16 cellular contexts compared by ENCODE assay signal in the genomic region with DNA sequence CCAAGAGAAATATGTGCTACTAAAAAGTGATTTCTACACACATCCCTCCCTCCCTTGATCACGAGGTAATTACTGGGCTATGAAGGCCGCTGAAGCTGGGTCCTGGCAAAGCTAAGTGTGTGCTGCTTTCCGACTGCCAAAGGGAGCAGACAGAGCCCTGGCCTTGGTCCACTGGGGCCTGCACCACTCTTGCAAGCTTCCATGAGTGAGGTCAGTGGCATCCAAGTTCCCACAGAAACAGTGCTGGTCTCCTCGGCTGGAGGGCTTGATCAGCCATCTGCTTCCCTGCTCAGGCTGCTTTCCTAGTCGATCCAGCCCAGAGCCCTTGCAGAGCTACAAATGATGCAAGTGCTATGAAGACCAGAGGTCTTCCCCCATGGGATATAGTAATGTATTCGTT.
A peak's percentile ranks its signal among the peaks of the same experiment; 100 is the strongest.
DNase-seq lines count a peak whose midpoint lies in the region; ATAC-seq and TF ChIP-seq lines count a peak whose summit lies in the region.
"Had no signal": no experiment of that assay in that cellular context is flagged by ENCODE, and none has a peak within 500 bp of the region (broad histone marks: within the 10 kb centered on the region; RNA-seq: fewer than 3 reads in every experiment).

No MANE protein-coding gene starts in this region.

- no peak overlapping the region for H3K4me3 Mint-ChIP-seq in activated CD4-positive, alpha-beta T cell treated with anti-CD3 and anti-CD28 coated beads for 36 hours
- H3K4me3 Mint-ChIP-seq: activated naive CD8-positive, alpha-beta T cell; CD4-positive, CD25-positive, alpha-beta regulatory T cell; stimulated activated effector memory CD8-positive, alpha-beta T cell treated with anti-CD3 and anti-CD28 coated beads, Interleukin-12 subunit alpha, Interleukin-12 subunit beta, amount 100 ng/mL, for 72 hours had no signal

- CTCF ChIA-PET in PC-3 (lab: Charles Lee) = no interaction called here
- CTCF ChIA-PET in activated CD4-positive, alpha-beta T cell treated with anti-CD3 and anti-CD28 coated beads for 36 hours (lab: Charles Lee) = interaction anchor here (0.7 kb wide), 1 partner anchor 427 kb away, joined by 4 read pairs; no protein-coding TSS in a partner anchor

- no peaks in the 10 kb centered on the region for H3K4me1 Mint-ChIP-seq in activated CD4-positive, alpha-beta T cell treated with anti-CD3 and anti-CD28 coated beads for 36 hours
- H3K4me1 Mint-ChIP-seq: stimulated activated effector memory CD8-positive, alpha-beta T cell treated with anti-CD3 and anti-CD28 coated beads, Interleukin-12 subunit alpha, Interleukin-12 subunit beta, amount 100 ng/mL, for 72 hours had no signal

- H3K9me3 Mint-ChIP-seq in activated CD4-positive, alpha-beta T cell treated with anti-CD3 and anti-CD28 coated beads for 36 hours (ENCODE audit: low read depth) = peaks cover 10% of the 10 kb centered on the region

- peaks cover 19% of the 10 kb centered on the region for H3K4me1 ChIP-seq in adipocyte (ENCODE audit: control insufficient read depth, insufficient read depth, low read length)
- peaks cover 25% of the 10 kb centered on the region for H3K4me1 ChIP-seq in muscle layer of colon (ENCODE audit: insufficient read depth, low read length)
- peaks cover 0 to 30% (median 23%) of the 10 kb centered on the region in 4 donors for H3K4me1 ChIP-seq in tibial artery
- peaks cover 10% of the 10 kb centered on the region for H3K4me1 ChIP-seq in PC-3 (ENCODE audit: insufficient read depth, low read length)
- H3K4me1 ChIP-seq: pancreas had no signal

- no peak overlapping the region for H3K4me2 ChIP-seq in PC-3 (ENCODE audit: low read length)

- H3K9me2 ChIP-seq in PC-3 (replicated peaks; ENCODE audit: low read length) = no peaks in the 10 kb centered on the region

- intact Hi-C loops in tibial artery (cut with DNase I; ENCODE audit: low total_unique reads) = loop anchor here (10.0 kb wide), 1 partner anchor 159 kb away; a partner anchor contains a TSS
- intact Hi-C loops in PC-3 (cut with micrococcal nuclease) = no loop called here
- intact Hi-C loops in activated CD4-positive, alpha-beta T cell treated with anti-CD3 and anti-CD28 coated beads for 36 hours (cut with DNase I, micrococcal nuclease) = no loop called here

- H3K4me3 ChIP-seq in adipocyte (ENCODE audit: low read length) = peak overlapping the region; percentile 30
- no peak overlapping the region for H3K4me3 ChIP-seq in fibroblast of villous mesenchyme (ENCODE audit: low read depth, low read length)
- H3K4me3 ChIP-seq in muscle layer of colon (ENCODE audit: low read depth in 1 of 2, low read length in 2 of 2) = no peak overlapping the region
- no peak overlapping the region for H3K4me3 ChIP-seq in tibial artery
- H3K4me3 ChIP-seq in PC-3 (ENCODE audit: low read length) = no peak overlapping the region
- H3K4me3 ChIP-seq: pancreas, SJSA1 had no signal

- TF ChIP-seq CTCF in fibroblast of villous mesenchyme (IDR thresholded peaks at IDR 0.05; ENCODE audit: insufficient read depth, low read depth, low read length) (no peak), tibial artery (IDR thresholded peaks at IDR 0.05) (no peak), PC-3 (conservative IDR thresholded peaks at IDR 0.05; ENCODE audit: low read depth, low read length) (no peak)

- H3K27ac ChIP-seq in muscle layer of colon (ENCODE audit: low read depth, low read length) (peak overlapping the region; percentile 21), tibial artery (peak overlapping the region; percentile 54 to 67), PC-3 (ENCODE audit: low read length) (no peak overlapping the region)
- H3K27ac ChIP-seq: pancreas, SJSA1, WERI-Rb-1 had no signal

- H2AFZ ChIP-seq in PC-3 (ENCODE audit: low read length) = no peak overlapping the region

- H3K36me3 Mint-ChIP-seq in activated CD4-positive, alpha-beta T cell treated with anti-CD3 and anti-CD28 coated beads for 36 hours (ENCODE audit: low read depth) = peaks cover 10% of the 10 kb centered on the region
- H3K36me3 Mint-ChIP-seq: stimulated activated effector memory CD8-positive, alpha-beta T cell treated with anti-CD3 and anti-CD28 coated beads, Interleukin-12 subunit alpha, Interleukin-12 subunit beta, amount 100 ng/mL, for 72 hours had no signal

- no peak overlapping the region for H3K27ac Mint-ChIP-seq in activated CD4-positive, alpha-beta T cell treated with anti-CD3 and anti-CD28 coated beads for 36 hours
- H3K27ac Mint-ChIP-seq: activated naive CD8-positive, alpha-beta T cell; CD4-positive, CD25-positive, alpha-beta regulatory T cell; stimulated activated effector memory CD8-positive, alpha-beta T cell treated with anti-CD3 and anti-CD28 coated beads, Interleukin-12 subunit alpha, Interleukin-12 subunit beta, amount 100 ng/mL, for 72 hours had no signal

- ATAC-seq in PC-3 (no peak), HG03095 (IDR thresholded peaks at IDR 0.05; ENCODE audit: unreplicated experiment) (no peak), HG02840 (IDR thresholded peaks at IDR 0.05; ENCODE audit: low FRiP score, unreplicated experiment) (no peak)
- no peak for ATAC-seq in activated CD4-positive, alpha-beta T cell treated with anti-CD3 and anti-CD28 coated beads for 36 hours
- ATAC-seq: stimulated activated effector memory CD8-positive, alpha-beta T cell treated with anti-CD3 and anti-CD28 coated beads, Interleukin-12 subunit alpha, Interleukin-12 subunit beta, amount 100 ng/mL, for 72 hours had no signal

- DNase-seq in adipocyte (ENCODE audit: low read depth) = no peak
- DNase-seq in fibroblast of villous mesenchyme (ENCODE audit: low read depth) = peak; percentile 44
- DNase-seq in tibial artery = peak; percentile 90 to 95
- no peak for DNase-seq in PC-3
- DNase-seq in activated CD4-positive, alpha-beta T cell treated with anti-CD3 and anti-CD28 coated beads for 36 hours = no peak
- DNase-seq: CD4-positive, CD25-positive, alpha-beta regulatory T cell; NCI-H2081 treated with DMSO at 0.1 percent for 48 hours; stimulated activated CD4-positive, alpha-beta T cell treated with anti-CD3 and anti-CD28 coated beads, Interleukin-2, amount 100 ng/mL, for 48 hours; WERI-Rb-1 had no signal

- H3F3A ChIP-seq in PC-3 (ENCODE audit: low read length, unreplicated experiment) = no peaks in the 10 kb centered on the region

- H3K79me2 ChIP-seq in PC-3 (ENCODE audit: low read length) = no peaks in the 10 kb centered on the region

- no peaks in the 10 kb centered on the region for H3K9me3 ChIP-seq in adipocyte (ENCODE audit: control insufficient read depth, low read length)
- H3K9me3 ChIP-seq in muscle layer of colon (ENCODE audit: low read length) = no peaks in the 10 kb centered on the region
- no peaks in the 10 kb centered on the region for H3K9me3 ChIP-seq in tibial artery
- no peaks in the 10 kb centered on the region for H3K9me3 ChIP-seq in PC-3 (ENCODE audit: low read length)
- H3K9me3 ChIP-seq: pancreas had no signal

- BruUV-seq in PC-3 (replicated peaks; lab: Mats Ljungman, UMichigan) = no TSS peak

- H4K20me1 ChIP-seq in PC-3 (ENCODE audit: low read length) = no peaks in the 10 kb centered on the region

- POLR2A ChIA-PET in PC-3 (lab: Charles Lee; ENCODE audit: unreplicated experiment) = no interaction called here
- POLR2A ChIA-PET in activated CD4-positive, alpha-beta T cell treated with anti-CD3 and anti-CD28 coated beads for 36 hours (lab: Charles Lee) = no interaction called here

- H3K27me3 ChIP-seq in adipocyte (replicated peaks; ENCODE audit: control insufficient read depth, insufficient read depth, low read length) = no peaks in the 10 kb centered on the region
- no peaks in the 10 kb centered on the region for H3K27me3 ChIP-seq in muscle layer of colon (ENCODE audit: control insufficient read depth in 1 of 2, insufficient read depth in 2 of 2, low read length in 2 of 2)
- H3K27me3 ChIP-seq in tibial artery = no peaks in the 10 kb centered on the region
- no peaks in the 10 kb centered on the region for H3K27me3 ChIP-seq in PC-3 (ENCODE audit: low read length)
- H3K27me3 ChIP-seq: pancreas, SJSA1 had no signal

- H3K9ac ChIP-seq in adipocyte (ENCODE audit: low read length) (no peak overlapping the region), muscle layer of colon (ENCODE audit: low read length) (no peak overlapping the region), PC-3 (ENCODE audit: low read length) (no peak overlapping the region)

- H3K36me3 ChIP-seq in adipocyte (ENCODE audit: control insufficient read depth, insufficient read depth, low read length, severe bottlenecking) (no peaks in the 10 kb centered on the region), muscle layer of colon (ENCODE audit: insufficient read depth, low read length) (no peaks in the 10 kb centered on the region), tibial artery (no peaks in the 10 kb centered on the region), PC-3 (ENCODE audit: low read depth, low read length) (no peaks in the 10 kb centered on the region)
- H3K36me3 ChIP-seq: pancreas, WERI-Rb-1 had no signal

- H3K27me3 Mint-ChIP-seq in activated CD4-positive, alpha-beta T cell treated with anti-CD3 and anti-CD28 coated beads for 36 hours = no peaks in the 10 kb centered on the region
- H3K27me3 Mint-ChIP-seq: activated naive CD8-positive, alpha-beta T cell; CD4-positive, CD25-positive, alpha-beta regulatory T cell had no signal

Comparison
In these comparisons a context has a peak if more than half of its experiments do, and no peak if none do; other contexts are left out.
1. DNase-seq: peak in fibroblast of villous mesenchyme (single experiment) and tibial artery (2 of 2); none in adipocyte (single experiment), PC-3 (single experiment) and activated CD4-positive, alpha-beta T cell treated with anti-CD3 and anti-CD28 coated beads for 36 hours (single experiment).